ENCODE assay signal across 1 cellular context in genomic region chr2:3536682-3537632, GRCh38.
A peak's percentile ranks its signal among the peaks of the same experiment; 100 is the strongest.
TF ChIP-seq lines count a peak whose summit lies in the region.

No MANE protein-coding gene starts in this region.

TF ChIP-seq in K562, 482 proteins besides CTCF, POLR2A, EP300 and RAD21 (continued from another document and continues in another):
- TF ChIP-seq, protein P1, sequence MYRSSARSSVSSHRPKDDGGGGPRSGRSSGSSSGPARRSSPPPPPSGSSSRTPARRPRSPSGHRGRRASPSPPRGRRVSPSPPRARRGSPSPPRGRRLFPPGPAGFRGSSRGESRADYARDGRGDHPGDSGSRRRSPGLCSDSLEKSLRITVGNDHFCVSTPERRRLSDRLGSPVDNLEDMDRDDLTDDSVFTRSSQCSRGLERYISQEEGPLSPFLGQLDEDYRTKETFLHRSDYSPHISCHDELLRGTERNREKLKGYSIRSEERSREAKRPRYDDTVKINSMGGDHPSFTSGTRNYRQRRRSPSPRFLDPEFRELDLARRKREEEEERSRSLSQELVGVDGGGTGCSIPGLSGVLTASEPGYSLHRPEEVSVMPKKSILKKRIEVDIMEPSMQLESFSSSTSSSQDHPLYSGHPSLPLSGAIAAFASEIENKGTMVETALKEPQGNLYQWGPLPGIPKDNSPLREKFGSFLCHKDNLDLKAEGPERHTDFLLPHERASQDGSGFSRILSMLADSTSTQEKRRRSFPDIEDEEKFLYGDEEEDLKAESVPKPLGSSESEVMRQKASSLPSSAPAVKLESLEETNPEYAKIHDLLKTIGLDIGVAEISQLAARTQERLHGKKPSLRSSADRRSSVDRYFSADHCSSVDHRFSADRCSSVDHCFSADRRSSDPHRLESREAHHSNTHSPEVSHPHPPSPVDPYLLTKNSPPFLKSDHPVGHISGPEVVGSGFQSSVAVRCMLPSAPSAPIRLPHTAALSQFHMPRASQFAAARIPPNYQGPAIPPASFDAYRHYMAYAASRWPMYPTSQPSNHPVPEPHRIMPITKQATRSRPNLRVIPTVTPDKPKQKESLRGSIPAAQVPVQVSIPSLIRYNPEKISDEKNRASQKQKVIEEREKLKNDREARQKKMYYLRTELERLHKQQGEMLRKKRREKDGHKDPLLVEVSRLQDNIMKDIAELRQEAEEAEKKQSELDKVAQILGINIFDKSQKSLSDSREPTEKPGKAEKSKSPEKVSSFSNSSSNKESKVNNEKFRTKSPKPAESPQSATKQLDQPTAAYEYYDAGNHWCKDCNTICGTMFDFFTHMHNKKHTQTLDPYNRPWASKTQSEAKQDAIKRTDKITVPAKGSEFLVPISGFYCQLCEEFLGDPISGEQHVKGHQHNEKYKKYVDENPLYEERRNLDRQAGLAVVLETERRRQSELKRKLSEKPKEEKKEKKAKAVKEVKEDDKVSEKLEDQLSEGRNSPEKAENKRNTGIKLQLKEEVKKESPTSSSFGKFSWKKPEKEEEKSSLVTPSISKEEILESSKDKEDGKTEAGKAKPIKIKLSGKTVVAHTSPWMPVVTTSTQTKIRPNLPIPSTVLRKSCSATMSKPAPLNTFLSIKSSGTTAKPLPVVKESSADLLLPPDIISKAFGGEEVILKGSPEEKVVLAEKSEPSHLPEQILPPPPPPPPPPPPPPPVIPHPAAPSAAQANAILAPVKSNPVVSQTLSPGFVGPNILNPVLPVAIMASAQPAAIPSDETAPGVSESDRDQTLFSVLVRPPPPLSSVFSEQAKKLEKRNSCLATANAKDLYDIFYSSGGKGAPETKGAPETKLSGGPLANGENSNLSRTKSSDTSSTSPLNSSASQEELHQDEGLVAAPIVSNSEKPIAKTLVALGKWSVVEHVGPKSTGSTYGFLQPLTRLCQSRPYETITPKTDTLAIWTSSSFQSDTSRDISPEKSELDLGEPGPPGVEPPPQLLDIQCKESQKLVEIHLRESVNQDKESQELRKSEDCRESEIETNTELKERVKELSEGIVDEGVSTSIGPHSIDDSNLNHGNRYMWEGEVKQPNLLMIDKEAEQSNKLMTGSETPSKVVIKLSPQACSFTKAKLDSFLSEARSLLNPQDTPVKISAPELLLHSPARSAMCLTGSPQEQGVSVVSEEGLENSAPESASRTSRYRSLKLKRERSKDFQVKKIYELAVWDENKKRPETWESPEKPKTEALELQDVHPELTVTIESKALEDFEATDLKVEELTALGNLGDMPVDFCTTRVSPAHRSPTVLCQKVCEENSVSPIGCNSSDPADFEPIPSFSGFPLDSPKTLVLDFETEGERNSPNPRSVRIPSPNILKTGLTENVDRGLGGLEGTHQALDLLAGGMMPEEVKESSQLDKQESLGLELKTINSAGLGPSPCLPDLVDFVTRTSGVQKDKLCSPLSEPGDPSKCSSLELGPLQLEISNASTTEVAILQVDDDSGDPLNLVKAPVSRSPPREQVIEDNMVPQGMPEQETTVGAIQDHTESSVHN (IDR thresholded peaks at IDR 0.05; ENCODE audit: borderline replicate concordance in 1 of 2, low read depth in 1 of 2) = no peak
- TF ChIP-seq DDX20 (tag; IDR thresholded peaks at IDR 0.05; ENCODE audit: low read depth) = no peak
- no peak for TF ChIP-seq NCOA2 (IDR thresholded peaks at IDR 0.05; ENCODE audit: partially characterized antibody in 2 of 2)
- no peak for TF ChIP-seq TARDBP (IDR thresholded peaks at IDR 0.05)
- peak; percentile 1 for TF ChIP-seq RBBP5 (IDR thresholded peaks at IDR 0.05; ENCODE audit: borderline replicate concordance, insufficient read depth, low read length, poor library complexity, severe bottlenecking)
- no peak for TF ChIP-seq GATAD2B (IDR thresholded peaks at IDR 0.05; ENCODE audit: borderline replicate concordance)
- TF ChIP-seq, protein P2, sequence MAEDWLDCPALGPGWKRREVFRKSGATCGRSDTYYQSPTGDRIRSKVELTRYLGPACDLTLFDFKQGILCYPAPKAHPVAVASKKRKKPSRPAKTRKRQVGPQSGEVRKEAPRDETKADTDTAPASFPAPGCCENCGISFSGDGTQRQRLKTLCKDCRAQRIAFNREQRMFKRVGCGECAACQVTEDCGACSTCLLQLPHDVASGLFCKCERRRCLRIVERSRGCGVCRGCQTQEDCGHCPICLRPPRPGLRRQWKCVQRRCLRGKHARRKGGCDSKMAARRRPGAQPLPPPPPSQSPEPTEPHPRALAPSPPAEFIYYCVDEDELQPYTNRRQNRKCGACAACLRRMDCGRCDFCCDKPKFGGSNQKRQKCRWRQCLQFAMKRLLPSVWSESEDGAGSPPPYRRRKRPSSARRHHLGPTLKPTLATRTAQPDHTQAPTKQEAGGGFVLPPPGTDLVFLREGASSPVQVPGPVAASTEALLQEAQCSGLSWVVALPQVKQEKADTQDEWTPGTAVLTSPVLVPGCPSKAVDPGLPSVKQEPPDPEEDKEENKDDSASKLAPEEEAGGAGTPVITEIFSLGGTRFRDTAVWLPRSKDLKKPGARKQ (CRISPR knock-in tag; IDR thresholded peaks at IDR 0.05) = no peak
- no peak for TF ChIP-seq NFIX (CRISPR knock-in tag; IDR thresholded peaks at IDR 0.05; ENCODE audit: low read depth)
- no peak for TF ChIP-seq ZNF146 (CRISPR knock-in tag; IDR thresholded peaks at IDR 0.05; ENCODE audit: unreplicated experiment)
- TF ChIP-seq ZNF589 (CRISPR knock-in tag; IDR thresholded peaks at IDR 0.05; ENCODE audit: low read depth) = peak; percentile 82
- no peak for TF ChIP-seq ZNF277 (CRISPR knock-in tag; IDR thresholded peaks at IDR 0.05; ENCODE audit: borderline replicate concordance)
- TF ChIP-seq ZNF354B (CRISPR knock-in tag; IDR thresholded peaks at IDR 0.05) = no peak
- TF ChIP-seq NFRKB (IDR thresholded peaks at IDR 0.05; ENCODE audit: low read depth) = no peak
- no peak for TF ChIP-seq NELFE (IDR thresholded peaks at IDR 0.05; ENCODE audit: insufficient read depth, insufficient read length)
- TF ChIP-seq, protein P3, sequence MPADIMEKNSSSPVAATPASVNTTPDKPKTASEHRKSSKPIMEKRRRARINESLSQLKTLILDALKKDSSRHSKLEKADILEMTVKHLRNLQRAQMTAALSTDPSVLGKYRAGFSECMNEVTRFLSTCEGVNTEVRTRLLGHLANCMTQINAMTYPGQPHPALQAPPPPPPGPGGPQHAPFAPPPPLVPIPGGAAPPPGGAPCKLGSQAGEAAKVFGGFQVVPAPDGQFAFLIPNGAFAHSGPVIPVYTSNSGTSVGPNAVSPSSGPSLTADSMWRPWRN (IDR thresholded peaks at IDR 0.05; ENCODE audit: low read depth) = no peak
- no peak for TF ChIP-seq THRB (CRISPR knock-in tag; conservative IDR thresholded peaks at IDR 0.05)
- TF ChIP-seq ETV5 (CRISPR knock-in tag; IDR thresholded peaks at IDR 0.05; ENCODE audit: low read depth) = no peak
- TF ChIP-seq, protein P4, sequence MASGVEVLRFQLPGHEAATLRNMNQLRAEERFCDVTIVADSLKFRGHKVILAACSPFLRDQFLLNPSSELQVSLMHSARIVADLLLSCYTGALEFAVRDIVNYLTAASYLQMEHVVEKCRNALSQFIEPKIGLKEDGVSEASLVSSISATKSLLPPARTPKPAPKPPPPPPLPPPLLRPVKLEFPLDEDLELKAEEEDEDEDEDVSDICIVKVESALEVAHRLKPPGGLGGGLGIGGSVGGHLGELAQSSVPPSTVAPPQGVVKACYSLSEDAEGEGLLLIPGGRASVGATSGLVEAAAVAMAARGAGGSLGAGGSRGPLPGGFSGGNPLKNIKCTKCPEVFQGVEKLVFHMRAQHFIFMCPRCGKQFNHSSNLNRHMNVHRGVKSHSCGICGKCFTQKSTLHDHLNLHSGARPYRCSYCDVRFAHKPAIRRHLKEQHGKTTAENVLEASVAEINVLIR (CRISPR knock-in tag; IDR thresholded peaks at IDR 0.05) = no peak
- TF ChIP-seq RNF2 (IDR thresholded peaks at IDR 0.05) = no peak
- no peak for TF ChIP-seq ZBTB49 (CRISPR knock-in tag; IDR thresholded peaks at IDR 0.05; ENCODE audit: borderline replicate concordance)
- no peak for TF ChIP-seq TCF7L2 (IDR thresholded peaks at IDR 0.05; ENCODE audit: low read depth, low read length)
- peak; percentile 23; the same call in 1 of the 2 replicates for TF ChIP-seq MTA1 (IDR thresholded peaks at IDR 0.05; ENCODE audit: borderline replicate concordance)
- TF ChIP-seq HDAC3 (IDR thresholded peaks at IDR 0.05; ENCODE audit: borderline replicate concordance, partially characterized antibody) = no peak
- no peak for TF ChIP-seq FIP1L1 (IDR thresholded peaks at IDR 0.05; ENCODE audit: low read depth, low read length, poor library complexity, severe bottlenecking)
- TF ChIP-seq ZC3H11A (IDR thresholded peaks at IDR 0.05; ENCODE audit: low read depth, low read length) = no peak
- no peak for TF ChIP-seq RFX7 (CRISPR knock-in tag; IDR thresholded peaks at IDR 0.05)
- TF ChIP-seq CTCFL (IDR thresholded peaks at IDR 0.05; ENCODE audit: borderline replicate concordance, insufficient read depth, low read depth, low read length, poor library complexity, severe bottlenecking) = no peak
- no peak for TF ChIP-seq HEY1 (CRISPR knock-in tag; IDR thresholded peaks at IDR 0.05; ENCODE audit: borderline replicate concordance)
- no peak for TF ChIP-seq MEIS2 (IDR thresholded peaks at IDR 0.05; ENCODE audit: partially characterized antibody)
- TF ChIP-seq NKRF (IDR thresholded peaks at IDR 0.05; ENCODE audit: borderline replicate concordance) = no peak
- no peak for TF ChIP-seq ZSCAN29 (IDR thresholded peaks at IDR 0.05)
- peak in 1 of 2 experiments; percentile 89; a peak in 2 of 4 replicates for TF ChIP-seq SRF (CRISPR knock-in tag; IDR thresholded peaks at IDR 0.05)
- no peak for TF ChIP-seq BDP1 (IDR thresholded peaks at IDR 0.05; ENCODE audit: insufficient read depth, insufficient read length)
- TF ChIP-seq CBX3 (IDR thresholded peaks at IDR 0.05; ENCODE audit: borderline replicate concordance in 1 of 2, low read length in 2 of 2) = peak in 1 of 2 experiments; percentile 40; a peak in 1 of 3 replicates
- no peak for TF ChIP-seq ZFP91 (CRISPR knock-in tag; IDR thresholded peaks at IDR 0.05)
